In genomic region chr9:128202648-128203023, GRCh38 we compare ENCODE assay signal across 1 cellular context.
TF ChIP-seq lines count a peak whose summit lies in the region.

No MANE protein-coding gene starts in this region.

TF ChIP-seq in HepG2, 621 proteins besides CTCF, POLR2A, EP300 and RAD21:
- TF ChIP-seq ZNF646 (CRISPR knock-in tag; IDR thresholded peaks at IDR 0.05) (no peak), ZNF576 (CRISPR knock-in tag; IDR thresholded peaks at IDR 0.05) (no peak), ARNTL (CRISPR knock-in tag; IDR thresholded peaks at IDR 0.05) (no peak), RBM22 (optimal IDR thresholded peaks at IDR 0.05; ENCODE audit: low read length) (no peak), ZSCAN20 (CRISPR knock-in tag; IDR thresholded peaks at IDR 0.05; ENCODE audit: borderline replicate concordance) (no peak), RBM39 (IDR thresholded peaks at IDR 0.05; ENCODE audit: low read depth, low read length, poor library complexity, severe bottlenecking) (no peak), HBP1 (CRISPR knock-in tag; IDR thresholded peaks at IDR 0.05; ENCODE audit: low read depth) (no peak; the same call in 1 of the 2 replicates), DPF2 (CRISPR knock-in tag; IDR thresholded peaks at IDR 0.05; ENCODE audit: borderline replicate concordance, low read depth) (no peak), ZNF678 (CRISPR knock-in tag; IDR thresholded peaks at IDR 0.05) (no peak), ZNF431 (CRISPR knock-in tag; IDR thresholded peaks at IDR 0.05; ENCODE audit: borderline replicate concordance, low read depth) (no peak), IKZF4 (CRISPR knock-in tag; IDR thresholded peaks at IDR 0.05; ENCODE audit: borderline replicate concordance, low read depth, not compliant biosample characterization) (no peak), ZNF660 (CRISPR knock-in tag; IDR thresholded peaks at IDR 0.05; ENCODE audit: borderline replicate concordance, low read depth) (no peak)
